Comparison of ENCODE assay signal across 29 cellular contexts in the genomic region with DNA sequence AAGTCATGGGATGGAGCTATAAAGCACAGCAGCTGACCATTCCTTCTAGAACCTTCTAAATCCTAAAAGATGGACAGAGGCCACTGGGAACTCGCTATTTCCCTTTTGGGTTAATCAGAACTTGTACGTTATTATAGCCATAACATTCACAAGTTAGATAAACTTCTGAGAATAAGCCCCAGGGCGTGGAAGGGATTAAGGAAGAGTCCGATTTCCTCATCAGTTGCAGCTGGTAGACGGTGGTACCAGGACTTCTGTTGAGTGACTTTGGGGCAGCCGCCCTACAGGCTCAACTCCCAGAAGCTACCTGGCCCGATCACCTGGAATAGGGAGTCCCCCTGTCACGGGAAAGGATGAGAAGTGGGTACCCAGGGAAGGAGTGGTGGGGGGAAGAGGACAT.
"Had no signal": no experiment of that assay in that cellular context is flagged by ENCODE, and none has a peak within 500 bp of the region (broad histone marks: within the 10 kb centered on the region; RNA-seq: fewer than 3 reads in every experiment).

No MANE protein-coding gene starts in this region.

- H3K4me3 ChIP-seq: coronary artery, dorsolateral prefrontal cortex, gastrocnemius medialis had no signal

- H3K27me3 ChIP-seq: brain microvascular endothelial cell, foreskin keratinocyte, gastrocnemius medialis had no signal

- H3K4me1 ChIP-seq: foreskin keratinocyte, gastrocnemius medialis had no signal

- H3K36me3 ChIP-seq: brain microvascular endothelial cell, gastrocnemius medialis had no signal

- H3K27me3 Mint-ChIP-seq: activated CD4-positive, alpha-beta memory T cell treated with anti-CD3 and anti-CD28 coated beads, Interleukin-2, amount 10 ng/mL, durations not matched to agents 7 days and 5 days; activated CD4-positive, alpha-beta T cell treated with anti-CD3 and anti-CD28 coated beads for 36 hours; activated CD4-positive, alpha-beta T cell treated with anti-CD3 and anti-CD28 coated beads, Interleukin-2, amount 10 ng/mL, durations not matched to agents 24 days and 14 days; activated naive CD4-positive, alpha-beta T cell treated with anti-CD3 and anti-CD28 coated beads, Interleukin-2, amount 10 ng/mL, durations not matched to agents 7 days and 5 days; activated naive CD8-positive, alpha-beta T cell treated with anti-CD3 and anti-CD28 coated beads, Interleukin-2, amount 10 ng/mL, durations not matched to agents 7 days and 5 days; activated T-cell treated with anti-CD3 and anti-CD28 coated beads, Interleukin-2, amount 50 U/mL, for 24 hours; central memory CD8-positive, alpha-beta T cell; dendritic cell treated with granulocyte-macrophage colony-stimulating factor and Interleukin-4, amounts not matched to agents 40 ng/mL and 50 ng/mL, for 4 days had no signal

- H3K4me1 Mint-ChIP-seq: activated CD4-positive, alpha-beta memory T cell treated with anti-CD3 and anti-CD28 coated beads, Interleukin-2, amount 10 ng/mL, durations not matched to agents 7 days and 5 days; activated CD4-positive, alpha-beta T cell treated with anti-CD3 and anti-CD28 coated beads for 36 hours; activated CD4-positive, alpha-beta T cell treated with anti-CD3 and anti-CD28 coated beads, Interleukin-2, amount 10 ng/mL, durations not matched to agents 24 days and 14 days; activated naive CD4-positive, alpha-beta T cell treated with anti-CD3 and anti-CD28 coated beads, Interleukin-2, amount 10 ng/mL, durations not matched to agents 7 days and 5 days; central memory CD8-positive, alpha-beta T cell; endodermal cell had no signal

- H3K9me3 Mint-ChIP-seq: activated CD4-positive, alpha-beta T cell treated with anti-CD3 and anti-CD28 coated beads, Interleukin-2, amount 10 ng/mL, durations not matched to agents 24 days and 14 days; activated T-cell treated with anti-CD3 and anti-CD28 coated beads, Interleukin-2, amount 50 U/mL, for 24 hours; dendritic cell treated with granulocyte-macrophage colony-stimulating factor and Interleukin-4, amounts not matched to agents 40 ng/mL and 50 ng/mL, for 4 days; endodermal cell had no signal

- H3K27ac Mint-ChIP-seq: activated CD4-positive, alpha-beta memory T cell treated with anti-CD3 and anti-CD28 coated beads, Interleukin-2, amount 10 ng/mL, durations not matched to agents 7 days and 5 days; activated CD4-positive, alpha-beta T cell treated with anti-CD3 and anti-CD28 coated beads for 36 hours; activated CD4-positive, alpha-beta T cell treated with anti-CD3 and anti-CD28 coated beads, Interleukin-2, amount 10 ng/mL, durations not matched to agents 24 days and 14 days; activated naive CD4-positive, alpha-beta T cell treated with anti-CD3 and anti-CD28 coated beads, Interleukin-2, amount 10 ng/mL, durations not matched to agents 7 days and 5 days; activated naive CD4-positive, alpha-beta T cell treated with anti-CD3 and anti-CD28 coated beads, Interleukin-2, amount 50 U/mL, for 72 hours; activated naive CD8-positive, alpha-beta T cell treated with anti-CD3 and anti-CD28 coated beads, Interleukin-2, amount 10 ng/mL, durations not matched to agents 7 days and 5 days; activated T-cell treated with anti-CD3 and anti-CD28 coated beads, Interleukin-2, amount 50 U/mL, for 24 hours; activated T-cell treated with anti-CD3 and anti-CD28 coated beads, Interleukin-2, amount 50 U/mL, for 72 hours; dendritic cell treated with granulocyte-macrophage colony-stimulating factor and Interleukin-4, amounts not matched to agents 40 ng/mL and 50 ng/mL, for 4 days; endodermal cell had no signal

- H3K36me3 Mint-ChIP-seq: activated naive CD4-positive, alpha-beta T cell treated with anti-CD3 and anti-CD28 coated beads, Interleukin-2, amount 10 ng/mL, durations not matched to agents 7 days and 5 days; activated naive CD4-positive, alpha-beta T cell treated with anti-CD3 and anti-CD28 coated beads, Interleukin-2, amount 50 U/mL, for 72 hours; activated naive CD8-positive, alpha-beta T cell treated with anti-CD3 and anti-CD28 coated beads, Interleukin-2, amount 10 ng/mL, durations not matched to agents 7 days and 5 days had no signal

- ATAC-seq: activated CD4-positive, alpha-beta T cell treated with anti-CD3 and anti-CD28 coated beads for 36 hours; activated naive CD4-positive, alpha-beta T cell treated with anti-CD3 and anti-CD28 coated beads, Interleukin-2, amount 50 U/mL, for 72 hours; activated T-cell treated with anti-CD3 and anti-CD28 coated beads, Interleukin-2, amount 50 U/mL, for 72 hours; esophagus mucosa; foreskin keratinocyte; gastrocnemius medialis had no signal

- DNase-seq: activated CD4-positive, alpha-beta memory T cell treated with anti-CD3 and anti-CD28 coated beads, Interleukin-2, amount 10 ng/mL, durations not matched to agents 7 days and 5 days; activated CD4-positive, alpha-beta T cell treated with anti-CD3 and anti-CD28 coated beads for 36 hours; activated CD4-positive, alpha-beta T cell treated with anti-CD3 and anti-CD28 coated beads, Interleukin-2, amount 10 ng/mL, durations not matched to agents 24 days and 14 days; activated CD4-positive, alpha-beta T cell treated with anti-CD3 and anti-CD28 coated beads, Interleukin-2, amount 50 U/mL, for 4 hours; activated CD4-positive, CD25-positive, alpha-beta regulatory T cell; activated CD4-positive, CD25-positive, alpha-beta regulatory T cell treated with anti-CD3 and anti-CD28 coated beads, Interleukin-2, amount 50 U/mL, for 72 hours; activated CD8-positive, alpha-beta memory T cell treated with anti-CD3 and anti-CD28 coated beads, Interleukin-2, amount 50 U/mL, for 48 hours; activated gamma-delta T cell; activated naive CD4-positive, alpha-beta T cell; activated naive CD4-positive, alpha-beta T cell treated with anti-CD3 and anti-CD28 coated beads, Interleukin-2, amount 10 ng/mL, durations not matched to agents 7 days and 5 days; activated naive CD8-positive, alpha-beta T cell treated with anti-CD3 and anti-CD28 coated beads, Interleukin-2, amount 10 ng/mL, durations not matched to agents 7 days and 5 days; activated T-cell treated with anti-CD3 and anti-CD28 coated beads for 4 hours; activated T-cell treated with anti-CD3 and anti-CD28 coated beads, Interleukin-2, amount 50 U/mL, for 24 hours; activated T-cell treated with anti-CD3 and anti-CD28 coated beads, Interleukin-2, amount 50 U/mL, for 72 hours; amniotic stem cell; anterior cingulate cortex; brain microvascular endothelial cell; dorsolateral prefrontal cortex; effector memory CD4-positive, alpha-beta T cell; endodermal cell; foreskin keratinocyte; gastrocnemius medialis; glutamatergic neuron; T-helper 2 cell had no signal

- H3K9me3 ChIP-seq: gastrocnemius medialis had no signal

- H3K27ac ChIP-seq: brain microvascular endothelial cell, coronary artery, dorsolateral prefrontal cortex, foreskin keratinocyte, gastrocnemius medialis had no signal

- H3K4me3 Mint-ChIP-seq: activated CD4-positive, alpha-beta memory T cell treated with anti-CD3 and anti-CD28 coated beads, Interleukin-2, amount 10 ng/mL, durations not matched to agents 7 days and 5 days; activated CD4-positive, alpha-beta T cell treated with anti-CD3 and anti-CD28 coated beads for 36 hours; activated CD4-positive, alpha-beta T cell treated with anti-CD3 and anti-CD28 coated beads, Interleukin-2, amount 10 ng/mL, durations not matched to agents 24 days and 14 days; activated naive CD4-positive, alpha-beta T cell treated with anti-CD3 and anti-CD28 coated beads, Interleukin-2, amount 10 ng/mL, durations not matched to agents 7 days and 5 days; activated naive CD8-positive, alpha-beta T cell treated with anti-CD3 and anti-CD28 coated beads, Interleukin-2, amount 10 ng/mL, durations not matched to agents 7 days and 5 days; activated T-cell treated with anti-CD3 and anti-CD28 coated beads, Interleukin-2, amount 50 U/mL, for 24 hours; activated T-cell treated with anti-CD3 and anti-CD28 coated beads, Interleukin-2, amount 50 U/mL, for 72 hours; central memory CD8-positive, alpha-beta T cell; dendritic cell treated with granulocyte-macrophage colony-stimulating factor and Interleukin-4, amounts not matched to agents 40 ng/mL and 50 ng/mL, for 4 days; endodermal cell had no signal
